ENCODE assay signal across 19 cellular contexts in the genomic region with DNA sequence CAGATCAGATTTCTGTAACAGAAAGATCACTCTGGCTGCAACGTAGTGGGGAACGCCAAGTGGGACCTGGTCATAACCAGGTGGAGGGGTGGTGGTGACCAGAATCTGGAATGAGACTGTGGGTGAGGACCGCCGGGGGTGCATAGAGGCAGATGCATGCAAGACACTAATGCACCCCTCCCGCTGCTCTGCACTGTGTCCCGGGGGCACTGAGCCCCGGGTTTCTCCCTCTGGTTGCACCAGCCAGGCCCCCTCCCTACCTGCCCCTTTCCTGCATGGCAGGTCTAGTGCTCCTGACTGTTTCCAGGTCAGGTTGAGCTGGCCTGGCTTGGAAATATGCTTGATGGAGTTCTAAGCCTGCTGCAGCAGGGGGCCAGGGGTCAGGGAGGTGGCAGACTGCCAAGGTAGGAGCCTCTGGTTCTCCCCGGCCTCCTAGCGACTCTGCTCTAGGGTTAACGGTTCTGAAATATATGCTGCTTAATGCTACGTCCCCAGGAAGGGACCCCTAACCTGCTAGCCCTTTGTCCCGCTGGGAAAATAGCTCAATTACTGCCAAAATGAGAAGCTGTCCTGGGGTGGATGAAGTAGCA.
"Had no signal": no experiment of that assay in that cellular context is flagged by ENCODE, and none has a peak within 500 bp of the region (broad histone marks: within the 10 kb centered on the region; RNA-seq: fewer than 3 reads in every experiment).

No MANE protein-coding gene starts in this region.

- H3K9me3 Mint-ChIP-seq: activated T-helper 1 cell treated with anti-CD3 and anti-CD28 coated beads, Interleukin-12 subunit alpha, Interleukin-12 subunit beta, Interleukin-2, Interleukin-4 antibody, amounts not matched to agents 30 ng/mL and 10 ng/mL and 1 ng/mL, durations not matched to agents 14 hours and 24 hours and 36 hours; effector memory CD8-positive, alpha-beta T cell; natural killer cell had no signal

- DNase-seq: activated CD4-positive, alpha-beta T cell treated with anti-CD3 and anti-CD28 coated beads, Interleukin-2, amount 10 ng/mL, durations not matched to agents 7 days and 5 days; activated CD8-positive, alpha-beta memory T cell treated with anti-CD3 and anti-CD28 coated beads for 24 hours; activated naive CD4-positive, alpha-beta T cell; activated naive CD8-positive, alpha-beta T cell treated with anti-CD3 and anti-CD28 coated beads, Interleukin-2, amount 10 ng/mL, durations not matched to agents 7 days and 5 days; dermis blood vessel endothelial cell; effector memory CD8-positive, alpha-beta T cell; glutamatergic neuron; hypothalamus; kidney; left ventricle myocardium inferior; natural killer cell; occipital lobe; stimulated activated CD4-positive, alpha-beta T cell treated with anti-CD3 and anti-CD28 coated beads, Interleukin-15, amount 100 ng/mL, for 24 hours; stimulated activated CD4-positive, alpha-beta T cell treated with anti-CD3 and anti-CD28 coated beads, Interleukin-4, amount 100 ng/mL, for 1 hour; stimulated activated naive CD4-positive, alpha-beta T cell; T-helper 9 cell; trophoblast cell had no signal

- H3K27ac Mint-ChIP-seq: activated T-helper 1 cell treated with anti-CD3 and anti-CD28 coated beads, Interleukin-12 subunit alpha, Interleukin-12 subunit beta, Interleukin-2, Interleukin-4 antibody, amounts not matched to agents 30 ng/mL and 10 ng/mL and 1 ng/mL, durations not matched to agents 14 hours and 24 hours and 36 hours; effector memory CD8-positive, alpha-beta T cell; natural killer cell had no signal

- H3K36me3 Mint-ChIP-seq: natural killer cell had no signal

- ATAC-seq: effector memory CD8-positive, alpha-beta T cell; foreskin keratinocyte; natural killer cell had no signal

- H3K4me3 Mint-ChIP-seq: activated CD4-positive, alpha-beta T cell treated with anti-CD3 and anti-CD28 coated beads, Interleukin-2, amount 10 ng/mL, durations not matched to agents 7 days and 5 days; activated naive CD8-positive, alpha-beta T cell treated with anti-CD3 and anti-CD28 coated beads, Interleukin-2, amount 10 ng/mL, durations not matched to agents 7 days and 5 days; activated T-helper 1 cell treated with anti-CD3 and anti-CD28 coated beads, Interleukin-12 subunit alpha, Interleukin-12 subunit beta, Interleukin-2, Interleukin-4 antibody, amounts not matched to agents 30 ng/mL and 10 ng/mL and 1 ng/mL, durations not matched to agents 14 hours and 24 hours and 36 hours; effector memory CD8-positive, alpha-beta T cell; natural killer cell had no signal
